Comparison of ENCODE assay signal across 26 cellular contexts in genomic region chr2:225402200-225402776, GRCh38. TPM values are rescaled to one million over a fixed set of nuclear protein-coding genes. Genes with fewer than 3 reads are reported as not detected.
"Had no signal": no experiment of that assay in that cellular context is flagged by ENCODE, and none has a peak within 500 bp of the region (broad histone marks: within the 10 kb centered on the region; RNA-seq: fewer than 3 reads in every experiment).

No MANE protein-coding gene starts in this region.

- DNase-seq: activated CD4-positive, alpha-beta T cell treated with anti-CD3 and anti-CD28 coated beads for 36 hours; activated CD4-positive, CD25-positive, alpha-beta regulatory T cell; activated naive CD4-positive, alpha-beta T cell; activated T-cell treated with anti-CD3 and anti-CD28 coated beads for 4 hours; activated T-cell treated with anti-CD3 and anti-CD28 coated beads, Interleukin-2, amount 50 U/mL, for 72 hours; dermis blood vessel endothelial cell; effector CD8-positive, alpha-beta T cell; hippocampal formation; immature natural killer cell; kidney; left colon; naive B cell; nephron progenitor cell; nucleus accumbens; pancreas; retina; sigmoid colon; small intestine; stimulated activated CD4-positive, alpha-beta T cell treated with anti-CD3 and anti-CD28 coated beads, Interleukin-4, amount 100 ng/mL, for 24 hours; trophoblast cell had no signal

- H3K4me3 Mint-ChIP-seq: activated CD4-positive, alpha-beta T cell treated with anti-CD3 and anti-CD28 coated beads for 36 hours; activated T-cell treated with anti-CD3 and anti-CD28 coated beads, Interleukin-2, amount 50 U/mL, for 72 hours; central memory CD8-positive, alpha-beta T cell; immature natural killer cell; mesothelial cell of epicardium; naive B cell; nephron progenitor cell; stimulated activated effector memory CD8-positive, alpha-beta T cell treated with anti-CD3 and anti-CD28 coated beads, Interleukin-12 subunit alpha, Interleukin-12 subunit beta, amount 100 ng/mL, for 72 hours; stimulated activated naive CD8-positive, alpha-beta T cell treated with anti-CD3 and anti-CD28 coated beads, Interleukin-15, Interleukin-2, amounts not matched to agents 100 ng/mL and 50 ng/mL, for 24 hours had no signal

- H3K27ac Mint-ChIP-seq: activated CD4-positive, alpha-beta T cell treated with anti-CD3 and anti-CD28 coated beads for 36 hours; activated naive CD4-positive, alpha-beta T cell treated with anti-CD3 and anti-CD28 coated beads, Interleukin-2, amount 50 U/mL, for 72 hours; activated T-cell treated with anti-CD3 and anti-CD28 coated beads, Interleukin-2, amount 50 U/mL, for 72 hours; immature natural killer cell; mesothelial cell of epicardium; naive B cell; nephron progenitor cell; stimulated activated effector memory CD8-positive, alpha-beta T cell treated with anti-CD3 and anti-CD28 coated beads, Interleukin-12 subunit alpha, Interleukin-12 subunit beta, amount 100 ng/mL, for 72 hours; stimulated activated naive CD8-positive, alpha-beta T cell treated with anti-CD3 and anti-CD28 coated beads, Interleukin-15, Interleukin-2, amounts not matched to agents 100 ng/mL and 50 ng/mL, for 24 hours had no signal

- H3K4me1 Mint-ChIP-seq: activated CD4-positive, alpha-beta T cell treated with anti-CD3 and anti-CD28 coated beads for 36 hours; central memory CD8-positive, alpha-beta T cell; immature natural killer cell; mesothelial cell of epicardium; nephron progenitor cell; stimulated activated effector memory CD8-positive, alpha-beta T cell treated with anti-CD3 and anti-CD28 coated beads, Interleukin-12 subunit alpha, Interleukin-12 subunit beta, amount 100 ng/mL, for 72 hours had no signal

- H3K36me3 Mint-ChIP-seq: activated naive CD4-positive, alpha-beta T cell treated with anti-CD3 and anti-CD28 coated beads, Interleukin-2, amount 50 U/mL, for 72 hours; immature natural killer cell; mesothelial cell of epicardium; naive B cell; stimulated activated effector memory CD8-positive, alpha-beta T cell treated with anti-CD3 and anti-CD28 coated beads, Interleukin-12 subunit alpha, Interleukin-12 subunit beta, amount 100 ng/mL, for 72 hours had no signal

- H3K9me3 Mint-ChIP-seq: activated naive CD4-positive, alpha-beta T cell treated with anti-CD3 and anti-CD28 coated beads, Interleukin-2, amount 50 U/mL, for 72 hours; activated T-cell treated with anti-CD3 and anti-CD28 coated beads, Interleukin-2, amount 50 U/mL, for 72 hours; central memory CD8-positive, alpha-beta T cell; immature natural killer cell; mesothelial cell of epicardium; nephron progenitor cell; stimulated activated effector memory CD8-positive, alpha-beta T cell treated with anti-CD3 and anti-CD28 coated beads, Interleukin-12 subunit alpha, Interleukin-12 subunit beta, amount 100 ng/mL, for 72 hours; stimulated activated naive CD8-positive, alpha-beta T cell treated with anti-CD3 and anti-CD28 coated beads, Interleukin-15, Interleukin-2, amounts not matched to agents 100 ng/mL and 50 ng/mL, for 24 hours had no signal

RNA-seq across cellular contexts. Expression of gene NYAP2, which starts 2.8 kb away (rescaled TPM):
- polyA plus RNA-seq: fibroblast of lung, immature natural killer cell had no signal
